ENCODE assay signal across 2 cellular contexts in the genomic region with DNA sequence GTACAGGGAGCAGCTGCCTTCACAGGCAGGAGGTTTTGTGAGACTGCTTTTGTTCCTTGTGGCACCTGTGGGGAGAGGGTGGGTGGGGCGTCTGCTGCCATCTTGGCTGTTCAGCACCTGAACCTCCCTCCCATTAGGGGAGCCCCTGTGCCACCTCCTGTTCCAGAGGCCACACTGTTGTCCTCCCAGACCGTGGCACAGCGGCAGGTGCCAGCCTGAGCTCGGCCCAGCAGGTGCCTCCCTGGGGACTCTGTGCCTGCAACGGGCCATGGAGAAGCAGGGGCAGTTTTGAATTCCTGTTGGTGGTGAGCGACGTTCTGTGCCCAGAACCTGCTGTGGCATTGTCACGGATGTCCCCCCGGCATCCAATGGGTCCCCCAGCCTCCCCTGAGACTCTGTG.
TF ChIP-seq lines count a peak whose summit lies in the region.

No MANE protein-coding gene starts in this region.

TF ChIP-seq in SK-N-SH, 30 proteins besides CTCF, POLR2A, EP300 and RAD21 (continued from another document):
- TF ChIP-seq YY1 (IDR thresholded peaks at IDR 0.05; ENCODE audit: low read depth), result no peak
- TF ChIP-seq MEF2A (IDR thresholded peaks at IDR 0.05; ENCODE audit: borderline replicate concordance, low read depth), result no peak
- TF ChIP-seq NFIC (IDR thresholded peaks at IDR 0.05; ENCODE audit: borderline replicate concordance), result no peak
- TF ChIP-seq TAF1 (IDR thresholded peaks at IDR 0.05; ENCODE audit: borderline replicate concordance, low read depth, low read length), result no peak
- no peak for TF ChIP-seq RFX5 (IDR thresholded peaks at IDR 0.05; ENCODE audit: low read length)
- TF ChIP-seq, protein P1, sequence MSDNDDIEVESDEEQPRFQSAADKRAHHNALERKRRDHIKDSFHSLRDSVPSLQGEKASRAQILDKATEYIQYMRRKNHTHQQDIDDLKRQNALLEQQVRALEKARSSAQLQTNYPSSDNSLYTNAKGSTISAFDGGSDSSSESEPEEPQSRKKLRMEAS (IDR thresholded peaks at IDR 0.05; ENCODE audit: low read depth), result no peak
- no peak for TF ChIP-seq GABPA (IDR thresholded peaks at IDR 0.05; ENCODE audit: low read depth)
- TF ChIP-seq, protein P2, sequence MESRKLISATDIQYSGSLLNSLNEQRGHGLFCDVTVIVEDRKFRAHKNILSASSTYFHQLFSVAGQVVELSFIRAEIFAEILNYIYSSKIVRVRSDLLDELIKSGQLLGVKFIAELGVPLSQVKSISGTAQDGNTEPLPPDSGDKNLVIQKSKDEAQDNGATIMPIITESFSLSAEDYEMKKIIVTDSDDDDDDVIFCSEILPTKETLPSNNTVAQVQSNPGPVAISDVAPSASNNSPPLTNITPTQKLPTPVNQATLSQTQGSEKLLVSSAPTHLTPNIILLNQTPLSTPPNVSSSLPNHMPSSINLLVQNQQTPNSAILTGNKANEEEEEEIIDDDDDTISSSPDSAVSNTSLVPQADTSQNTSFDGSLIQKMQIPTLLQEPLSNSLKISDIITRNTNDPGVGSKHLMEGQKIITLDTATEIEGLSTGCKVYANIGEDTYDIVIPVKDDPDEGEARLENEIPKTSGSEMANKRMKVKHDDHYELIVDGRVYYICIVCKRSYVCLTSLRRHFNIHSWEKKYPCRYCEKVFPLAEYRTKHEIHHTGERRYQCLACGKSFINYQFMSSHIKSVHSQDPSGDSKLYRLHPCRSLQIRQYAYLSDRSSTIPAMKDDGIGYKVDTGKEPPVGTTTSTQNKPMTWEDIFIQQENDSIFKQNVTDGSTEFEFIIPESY (IDR thresholded peaks at IDR 0.05; ENCODE audit: borderline replicate concordance, low read depth), result no peak
- no peak for TF ChIP-seq RCOR1 (IDR thresholded peaks at IDR 0.05; ENCODE audit: low read length)
- TF ChIP-seq, protein P3, sequence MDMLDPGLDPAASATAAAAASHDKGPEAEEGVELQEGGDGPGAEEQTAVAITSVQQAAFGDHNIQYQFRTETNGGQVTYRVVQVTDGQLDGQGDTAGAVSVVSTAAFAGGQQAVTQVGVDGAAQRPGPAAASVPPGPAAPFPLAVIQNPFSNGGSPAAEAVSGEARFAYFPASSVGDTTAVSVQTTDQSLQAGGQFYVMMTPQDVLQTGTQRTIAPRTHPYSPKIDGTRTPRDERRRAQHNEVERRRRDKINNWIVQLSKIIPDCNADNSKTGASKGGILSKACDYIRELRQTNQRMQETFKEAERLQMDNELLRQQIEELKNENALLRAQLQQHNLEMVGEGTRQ (IDR thresholded peaks at IDR 0.05; ENCODE audit: borderline replicate concordance, low read depth, low read length), result no peak
- TF ChIP-seq FOXM1 (IDR thresholded peaks at IDR 0.05; ENCODE audit: low read depth), result no peak
- TF ChIP-seq CHD2 (IDR thresholded peaks at IDR 0.05; ENCODE audit: low read length, partially characterized antibody), result no peak
- TF ChIP-seq TEAD4 (IDR thresholded peaks at IDR 0.05; ENCODE audit: borderline replicate concordance, insufficient read depth), result no peak
- TF ChIP-seq RXRA (IDR thresholded peaks at IDR 0.05; ENCODE audit: borderline replicate concordance, low read depth), result no peak
- no peak for TF ChIP-seq TCF12 (IDR thresholded peaks at IDR 0.05)
- TF ChIP-seq ELF1 (IDR thresholded peaks at IDR 0.05), result no peak
- no peak for TF ChIP-seq POLR2AphosphoS5 (IDR thresholded peaks at IDR 0.05; ENCODE audit: low read depth, low read length)

TF ChIP-seq in SK-N-SH treated with all-trans-retinoic acid at 6 μM for 48 hours, 23 proteins besides CTCF, POLR2A, EP300 and RAD21 (continued from another document):
- TF ChIP-seq, protein P4, sequence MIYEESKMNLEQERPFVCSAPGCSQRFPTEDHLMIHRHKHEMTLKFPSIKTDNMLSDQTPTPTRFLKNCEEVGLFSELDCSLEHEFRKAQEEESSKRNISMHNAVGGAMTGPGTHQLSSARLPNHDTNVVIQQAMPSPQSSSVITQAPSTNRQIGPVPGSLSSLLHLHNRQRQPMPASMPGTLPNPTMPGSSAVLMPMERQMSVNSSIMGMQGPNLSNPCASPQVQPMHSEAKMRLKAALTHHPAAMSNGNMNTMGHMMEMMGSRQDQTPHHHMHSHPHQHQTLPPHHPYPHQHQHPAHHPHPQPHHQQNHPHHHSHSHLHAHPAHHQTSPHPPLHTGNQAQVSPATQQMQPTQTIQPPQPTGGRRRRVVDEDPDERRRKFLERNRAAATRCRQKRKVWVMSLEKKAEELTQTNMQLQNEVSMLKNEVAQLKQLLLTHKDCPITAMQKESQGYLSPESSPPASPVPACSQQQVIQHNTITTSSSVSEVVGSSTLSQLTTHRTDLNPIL (CRISPR knock-in tag; IDR thresholded peaks at IDR 0.05; ENCODE audit: low read depth), result no peak
- TF ChIP-seq BACH2 (CRISPR knock-in tag; IDR thresholded peaks at IDR 0.05; ENCODE audit: borderline replicate concordance) (no peak), ARNTL (CRISPR knock-in tag; IDR thresholded peaks at IDR 0.05; ENCODE audit: borderline replicate concordance, low read depth) (no peak), OSR1 (CRISPR knock-in tag; IDR thresholded peaks at IDR 0.05) (no peak), CSDC2 (CRISPR knock-in tag; IDR thresholded peaks at IDR 0.05) (no peak), ZFP3 (CRISPR knock-in tag; IDR thresholded peaks at IDR 0.05) (no peak), ISL1 (CRISPR knock-in tag; IDR thresholded peaks at IDR 0.05) (no peak), SNAI2 (CRISPR knock-in tag; IDR thresholded peaks at IDR 0.05) (no peak), ESRRG (CRISPR knock-in tag; IDR thresholded peaks at IDR 0.05) (no peak), ZC3H10 (CRISPR knock-in tag; IDR thresholded peaks at IDR 0.05) (no peak), ZNF70 (CRISPR knock-in tag; IDR thresholded peaks at IDR 0.05) (no peak)
- TF ChIP-seq, protein P5, sequence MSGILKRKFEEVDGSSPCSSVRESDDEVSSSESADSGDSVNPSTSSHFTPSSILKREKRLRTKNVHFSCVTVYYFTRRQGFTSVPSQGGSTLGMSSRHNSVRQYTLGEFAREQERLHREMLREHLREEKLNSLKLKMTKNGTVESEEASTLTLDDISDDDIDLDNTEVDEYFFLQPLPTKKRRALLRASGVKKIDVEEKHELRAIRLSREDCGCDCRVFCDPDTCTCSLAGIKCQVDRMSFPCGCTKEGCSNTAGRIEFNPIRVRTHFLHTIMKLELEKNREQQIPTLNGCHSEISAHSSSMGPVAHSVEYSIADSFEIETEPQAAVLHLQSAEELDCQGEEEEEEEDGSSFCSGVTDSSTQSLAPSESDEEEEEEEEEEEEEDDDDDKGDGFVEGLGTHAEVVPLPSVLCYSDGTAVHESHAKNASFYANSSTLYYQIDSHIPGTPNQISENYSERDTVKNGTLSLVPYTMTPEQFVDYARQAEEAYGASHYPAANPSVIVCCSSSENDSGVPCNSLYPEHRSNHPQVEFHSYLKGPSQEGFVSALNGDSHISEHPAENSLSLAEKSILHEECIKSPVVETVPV (CRISPR knock-in tag; IDR thresholded peaks at IDR 0.05), result no peak
- TF ChIP-seq, protein P6, sequence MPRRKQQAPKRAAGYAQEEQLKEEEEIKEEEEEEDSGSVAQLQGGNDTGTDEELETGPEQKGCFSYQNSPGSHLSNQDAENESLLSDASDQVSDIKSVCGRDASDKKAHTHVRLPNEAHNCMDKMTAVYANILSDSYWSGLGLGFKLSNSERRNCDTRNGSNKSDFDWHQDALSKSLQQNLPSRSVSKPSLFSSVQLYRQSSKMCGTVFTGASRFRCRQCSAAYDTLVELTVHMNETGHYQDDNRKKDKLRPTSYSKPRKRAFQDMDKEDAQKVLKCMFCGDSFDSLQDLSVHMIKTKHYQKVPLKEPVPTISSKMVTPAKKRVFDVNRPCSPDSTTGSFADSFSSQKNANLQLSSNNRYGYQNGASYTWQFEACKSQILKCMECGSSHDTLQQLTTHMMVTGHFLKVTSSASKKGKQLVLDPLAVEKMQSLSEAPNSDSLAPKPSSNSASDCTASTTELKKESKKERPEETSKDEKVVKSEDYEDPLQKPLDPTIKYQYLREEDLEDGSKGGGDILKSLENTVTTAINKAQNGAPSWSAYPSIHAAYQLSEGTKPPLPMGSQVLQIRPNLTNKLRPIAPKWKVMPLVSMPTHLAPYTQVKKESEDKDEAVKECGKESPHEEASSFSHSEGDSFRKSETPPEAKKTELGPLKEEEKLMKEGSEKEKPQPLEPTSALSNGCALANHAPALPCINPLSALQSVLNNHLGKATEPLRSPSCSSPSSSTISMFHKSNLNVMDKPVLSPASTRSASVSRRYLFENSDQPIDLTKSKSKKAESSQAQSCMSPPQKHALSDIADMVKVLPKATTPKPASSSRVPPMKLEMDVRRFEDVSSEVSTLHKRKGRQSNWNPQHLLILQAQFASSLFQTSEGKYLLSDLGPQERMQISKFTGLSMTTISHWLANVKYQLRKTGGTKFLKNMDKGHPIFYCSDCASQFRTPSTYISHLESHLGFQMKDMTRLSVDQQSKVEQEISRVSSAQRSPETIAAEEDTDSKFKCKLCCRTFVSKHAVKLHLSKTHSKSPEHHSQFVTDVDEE (CRISPR knock-in tag; IDR thresholded peaks at IDR 0.05), result no peak
- TF ChIP-seq, protein P7, sequence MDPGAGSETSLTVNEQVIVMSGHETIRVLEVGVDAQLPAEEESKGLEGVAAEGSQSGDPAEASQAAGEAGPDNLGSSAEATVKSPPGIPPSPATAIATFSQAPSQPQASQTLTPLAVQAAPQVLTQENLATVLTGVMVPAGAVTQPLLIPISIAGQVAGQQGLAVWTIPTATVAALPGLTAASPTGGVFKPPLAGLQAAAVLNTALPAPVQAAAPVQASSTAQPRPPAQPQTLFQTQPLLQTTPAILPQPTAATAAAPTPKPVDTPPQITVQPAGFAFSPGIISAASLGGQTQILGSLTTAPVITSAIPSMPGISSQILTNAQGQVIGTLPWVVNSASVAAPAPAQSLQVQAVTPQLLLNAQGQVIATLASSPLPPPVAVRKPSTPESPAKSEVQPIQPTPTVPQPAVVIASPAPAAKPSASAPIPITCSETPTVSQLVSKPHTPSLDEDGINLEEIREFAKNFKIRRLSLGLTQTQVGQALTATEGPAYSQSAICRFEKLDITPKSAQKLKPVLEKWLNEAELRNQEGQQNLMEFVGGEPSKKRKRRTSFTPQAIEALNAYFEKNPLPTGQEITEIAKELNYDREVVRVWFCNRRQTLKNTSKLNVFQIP (CRISPR knock-in tag; IDR thresholded peaks at IDR 0.05; ENCODE audit: borderline replicate concordance, low read depth), result no peak
